Comparison of ENCODE assay signal across 17 cellular contexts in genomic region chr9:78691531-78691930, GRCh38.
DNase-seq lines count a peak whose midpoint lies in the region; ATAC-seq and TF ChIP-seq lines count a peak whose summit lies in the region.
"Had no signal": no experiment of that assay in that cellular context is flagged by ENCODE, and none has a peak within 500 bp of the region (broad histone marks: within the 10 kb centered on the region; RNA-seq: fewer than 3 reads in every experiment).

No MANE protein-coding gene starts in this region.

- TF ChIP-seq CTCF in IMR-90 (conservative IDR thresholded peaks at IDR 0.05; ENCODE audit: low read depth, low read length) (no peak), osteoblast (IDR thresholded peaks at IDR 0.05; ENCODE audit: extremely low read depth, low read depth, low read length) (no peak)

- H3K27ac Mint-ChIP-seq in activated T-cell treated with anti-CD3 and anti-CD28 coated beads, Interleukin-2, amount 50 U/mL, for 24 hours: no peak overlapping the region
- H3K27ac Mint-ChIP-seq: B cell; CD4-positive, alpha-beta T cell had no signal

- peaks cover 5% of the 10 kb centered on the region for H3K27me3 Mint-ChIP-seq in activated T-cell treated with anti-CD3 and anti-CD28 coated beads, Interleukin-2, amount 50 U/mL, for 24 hours
- H3K27me3 Mint-ChIP-seq: B cell had no signal

- H2AFZ ChIP-seq in IMR-90 (replicated peaks; ENCODE audit: low read length, poor library complexity): no peak overlapping the region
- H2AFZ ChIP-seq in osteoblast (ENCODE audit: low read length): no peak overlapping the region

- no peak overlapping the region for H2BK120ac ChIP-seq in IMR-90 (ENCODE audit: low read depth, low read length)

- H2BK20ac ChIP-seq in IMR-90 (ENCODE audit: low read depth, low read length): no peak overlapping the region

- BruUV-seq in IMR-90 (replicated peaks; lab: Mats Ljungman, UMichigan): no TSS peak

- no peak overlapping the region for H2AK5ac ChIP-seq in IMR-90 (ENCODE audit: low read depth, low read length)

- in situ Hi-C loops in IMR-90 (cut with MboI; ENCODE audit: low sequenced_read_pairs) (no loop called here), ACHN (cut with HindIII; ENCODE audit: low pct_ligation_motif_present, low pct_unique_long_range_greater_than_20kb, low sequenced_read_pairs) (no loop called here)

- no peak overlapping the region for H4K91ac ChIP-seq in IMR-90 (ENCODE audit: insufficient read depth, low read depth, low read length)

- H3K79me2 ChIP-seq in osteoblast (ENCODE audit: insufficient read depth, low read length): no peaks in the 10 kb centered on the region

- H3K4me3 ChIP-seq in IMR-90 (ENCODE audit: insufficient read depth, low read depth, low read length) (no peak overlapping the region), osteoblast (ENCODE audit: insufficient read depth, low read length) (no peak overlapping the region)
- H3K4me3 ChIP-seq: GM12878, K562 had no signal

- intact Hi-C loops in IMR-90 (cut with micrococcal nuclease): no loop called here

- H3K4ac ChIP-seq in IMR-90 (ENCODE audit: low read depth, low read length): no peak overlapping the region

- H3K27ac ChIP-seq in IMR-90 (ENCODE audit: insufficient read depth, low read length) (no peak overlapping the region), osteoblast (ENCODE audit: low read depth, low read length) (no peak overlapping the region)
- H3K27ac ChIP-seq: 22Rv1, HL-60 had no signal

- ATAC-seq in IMR-90 (ENCODE audit: low read depth) (peak; percentile 17; the same call in 1 of the 2 replicates), HG03139 (IDR thresholded peaks at IDR 0.05; ENCODE audit: unreplicated experiment) (no peak)
- ATAC-seq: GM12878, K562 had no signal

- H3K4me1 Mint-ChIP-seq in activated T-cell treated with anti-CD3 and anti-CD28 coated beads, Interleukin-2, amount 50 U/mL, for 24 hours (ENCODE audit: low read depth): no peaks in the 10 kb centered on the region

- no peak overlapping the region for H3K9ac ChIP-seq in IMR-90 (ENCODE audit: low read depth, low read length)

- DNase-seq in NCI-H82 (lab: John Stamatoyannopoulos, UW) (peak; percentile 13), NCI-H82 treated with DMSO at 0.1 percent for 48 hours (lab: John Stamatoyannopoulos, UW; ENCODE audit: unreplicated experiment) (no peak), IMR-90 (peak; percentile 60), fibroblast of gingiva (ENCODE audit: low read depth) (peak; percentile 24), osteoblast (ENCODE audit: insufficient read length, low spot score, missing footprints) (peak; percentile 70), ACHN (no peak)
- no peak for DNase-seq in activated T-cell treated with anti-CD3 and anti-CD28 coated beads, Interleukin-2, amount 50 U/mL, for 24 hours
- DNase-seq: C1 segment of cervical spinal cord; CD4-positive, alpha-beta T cell; DMS79; H7 had no signal

- no peak for TF ChIP-seq RAD21 in IMR-90 (IDR thresholded peaks at IDR 0.05; ENCODE audit: low read length)

- no peaks in the 10 kb centered on the region; the same call in 1 of the 2 replicates for H3K4me1 ChIP-seq in IMR-90 (ENCODE audit: control insufficient read depth, insufficient read depth, low read length)
- peaks cover 7% of the 10 kb centered on the region for H3K4me1 ChIP-seq in osteoblast (ENCODE audit: insufficient read depth, low read length)

- no peak overlapping the region for H3K4me2 ChIP-seq in IMR-90 (ENCODE audit: low read depth, low read length)
- no peak overlapping the region for H3K4me2 ChIP-seq in osteoblast (ENCODE audit: insufficient read depth, low read length)

- no peak overlapping the region for H3K23ac ChIP-seq in IMR-90 (ENCODE audit: low read depth, low read length)

- no peak for TF ChIP-seq POLR2A in IMR-90 (IDR thresholded peaks at IDR 0.05; ENCODE audit: low read depth, low read length)

- H2AK9ac ChIP-seq in IMR-90 (replicated peaks; ENCODE audit: low read depth, low read length, poor library complexity): no peak overlapping the region

- no peak overlapping the region for H3K4me3 Mint-ChIP-seq in activated T-cell treated with anti-CD3 and anti-CD28 coated beads, Interleukin-2, amount 50 U/mL, for 24 hours
- H3K4me3 Mint-ChIP-seq: B cell; CD4-positive, alpha-beta T cell had no signal

- 100% methylated on average over 1 of the region's 1 CpG; no CpG with 5 or more reads in 1 of the 2 experiments for WGBS in IMR-90 (ENCODE audit: extremely low coverage in 2 of 2, insufficient read length in 1 of 2), 2 experiments

- H3K79me1 ChIP-seq in IMR-90 (ENCODE audit: low read depth in 1 of 2, low read length in 2 of 2): no peaks in the 10 kb centered on the region

- H3K18ac ChIP-seq in IMR-90 (ENCODE audit: low read depth, low read length): no peak overlapping the region

- H3K36me3 ChIP-seq in IMR-90 (ENCODE audit: control insufficient read depth, insufficient read depth, low read length) (no peaks in the 10 kb centered on the region), osteoblast (ENCODE audit: insufficient read depth, low read length) (no peaks in the 10 kb centered on the region)

- no peak overlapping the region for H4K5ac ChIP-seq in IMR-90 (ENCODE audit: low read depth, low read length)

- H3K9me3 Mint-ChIP-seq in activated T-cell treated with anti-CD3 and anti-CD28 coated beads, Interleukin-2, amount 50 U/mL, for 24 hours: no peaks in the 10 kb centered on the region
- H3K9me3 Mint-ChIP-seq: CD4-positive, alpha-beta T cell had no signal

- H3K9me1 ChIP-seq in IMR-90 (ENCODE audit: insufficient read depth, low read length): no peaks in the 10 kb centered on the region

- no peak overlapping the region for H3K56ac ChIP-seq in IMR-90 (ENCODE audit: extremely low read depth, insufficient read depth, low read length)

- H4K20me1 ChIP-seq in IMR-90 (ENCODE audit: insufficient read depth, low read length) (no peaks in the 10 kb centered on the region), osteoblast (ENCODE audit: insufficient read depth, low read length) (no peaks in the 10 kb centered on the region)

- POLR2A ChIA-PET in IMR-90 (lab: Charles Lee; ENCODE audit: unreplicated experiment): no interaction called here

- CTCF ChIA-PET in IMR-90 (lab: Yijun Ruan, JAX): interaction anchor here (0.7 kb wide), 1 partner anchor 16 kb away, joined by 4 read pairs; no protein-coding TSS in a partner anchor

- H3K27me3 ChIP-seq in IMR-90 (ENCODE audit: control insufficient read depth, insufficient read depth, low read length) (no peaks in the 10 kb centered on the region), osteoblast (ENCODE audit: insufficient read depth, low read length) (no peaks in the 10 kb centered on the region)

- H2BK15ac ChIP-seq in IMR-90 (ENCODE audit: low read depth, low read length): no peak overlapping the region

- no peak overlapping the region for H2BK5ac ChIP-seq in IMR-90 (ENCODE audit: low read depth, low read length, poor library complexity, severe bottlenecking)

- no peak overlapping the region for H3K14ac ChIP-seq in IMR-90 (replicated peaks; ENCODE audit: low read depth, low read length)

- dilution Hi-C loops in IMR-90 (cut with HindIII; ENCODE audit: low sequenced_read_pairs, unreplicated experiment): no loop called here

- H3K36me3 Mint-ChIP-seq in activated T-cell treated with anti-CD3 and anti-CD28 coated beads, Interleukin-2, amount 50 U/mL, for 24 hours (ENCODE audit: low read depth): no peaks in the 10 kb centered on the region

- H4K8ac ChIP-seq in IMR-90 (ENCODE audit: low read depth in 2 of 2, low read length in 2 of 2): no peak overlapping the region

- H3K9me3 ChIP-seq in IMR-90 (ENCODE audit: control insufficient read depth, insufficient read depth, low read length) (no peaks in the 10 kb centered on the region), osteoblast (ENCODE audit: low read depth, low read length) (no peaks in the 10 kb centered on the region)

TF ChIP-seq in IMR-90, 13 proteins besides CTCF, POLR2A, EP300 and RAD21:
- TF ChIP-seq RCOR1 (IDR thresholded peaks at IDR 0.05; ENCODE audit: insufficient replicate concordance, low read length) (no peak), SMC3 (IDR thresholded peaks at IDR 0.05; ENCODE audit: low read depth, low read length) (no peak), MAZ (IDR thresholded peaks at IDR 0.05; ENCODE audit: borderline replicate concordance, low read depth, low read length) (no peak), RFX5 (IDR thresholded peaks at IDR 0.05; ENCODE audit: low read depth, low read length) (no peak), NFE2L2 (IDR thresholded peaks at IDR 0.05; ENCODE audit: low read depth, low read length) (no peak), BHLHE40 (IDR thresholded peaks at IDR 0.05; ENCODE audit: low read depth, low read length) (no peak), FOS (IDR thresholded peaks at IDR 0.05; ENCODE audit: low read depth, low read length) (no peak), MXI1 (IDR thresholded peaks at IDR 0.05; ENCODE audit: borderline replicate concordance, low read depth, low read length) (no peak), CHD1 (IDR thresholded peaks at IDR 0.05; ENCODE audit: low read depth, low read length) (no peak), MAFK (IDR thresholded peaks at IDR 0.05; ENCODE audit: low read depth, low read length) (no peak), CEBPB (IDR thresholded peaks at IDR 0.05; ENCODE audit: low read depth, low read length) (no peak)
- TF ChIP-seq, protein P1, sequence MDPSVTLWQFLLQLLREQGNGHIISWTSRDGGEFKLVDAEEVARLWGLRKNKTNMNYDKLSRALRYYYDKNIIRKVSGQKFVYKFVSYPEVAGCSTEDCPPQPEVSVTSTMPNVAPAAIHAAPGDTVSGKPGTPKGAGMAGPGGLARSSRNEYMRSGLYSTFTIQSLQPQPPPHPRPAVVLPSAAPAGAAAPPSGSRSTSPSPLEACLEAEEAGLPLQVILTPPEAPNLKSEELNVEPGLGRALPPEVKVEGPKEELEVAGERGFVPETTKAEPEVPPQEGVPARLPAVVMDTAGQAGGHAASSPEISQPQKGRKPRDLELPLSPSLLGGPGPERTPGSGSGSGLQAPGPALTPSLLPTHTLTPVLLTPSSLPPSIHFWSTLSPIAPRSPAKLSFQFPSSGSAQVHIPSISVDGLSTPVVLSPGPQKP (IDR thresholded peaks at IDR 0.05; ENCODE audit: borderline replicate concordance, low read depth, low read length): no peak
- TF ChIP-seq, protein P2, sequence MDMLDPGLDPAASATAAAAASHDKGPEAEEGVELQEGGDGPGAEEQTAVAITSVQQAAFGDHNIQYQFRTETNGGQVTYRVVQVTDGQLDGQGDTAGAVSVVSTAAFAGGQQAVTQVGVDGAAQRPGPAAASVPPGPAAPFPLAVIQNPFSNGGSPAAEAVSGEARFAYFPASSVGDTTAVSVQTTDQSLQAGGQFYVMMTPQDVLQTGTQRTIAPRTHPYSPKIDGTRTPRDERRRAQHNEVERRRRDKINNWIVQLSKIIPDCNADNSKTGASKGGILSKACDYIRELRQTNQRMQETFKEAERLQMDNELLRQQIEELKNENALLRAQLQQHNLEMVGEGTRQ (IDR thresholded peaks at IDR 0.05; ENCODE audit: low read depth, low read length): no peak

Comparison
In these comparisons a context has a peak if more than half of its experiments do, and no peak if none do; other contexts are left out.
1. DNase-seq: peak in NCI-H82 (single experiment), IMR-90 (single experiment), fibroblast of gingiva (single experiment) and osteoblast (single experiment); none in NCI-H82 treated with DMSO at 0.1 percent for 48 hours (single experiment), ACHN (single experiment) and activated T-cell treated with anti-CD3 and anti-CD28 coated beads, Interleukin-2, amount 50 U/mL, for 24 hours (single experiment).